11 cellular contexts compared by ENCODE assay signal in the genomic region with DNA sequence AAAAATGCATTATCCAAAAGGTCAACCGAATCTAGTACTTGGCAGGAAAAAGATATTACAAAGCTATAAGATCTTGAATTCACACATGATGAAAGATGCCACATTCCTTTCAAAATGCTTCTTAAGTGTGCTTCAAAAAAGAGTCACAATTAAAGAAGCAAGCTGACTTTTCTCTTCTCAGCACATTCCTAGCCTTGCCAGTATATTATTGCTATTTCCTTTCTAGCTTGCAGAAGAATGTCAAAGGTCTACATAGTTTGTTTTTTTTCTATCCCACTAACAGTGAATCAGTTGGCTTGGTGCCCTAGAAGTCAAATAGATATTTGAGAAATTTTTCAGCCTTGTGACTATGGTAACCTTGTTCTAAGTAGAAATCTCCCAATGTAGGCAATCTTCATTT. TPM values are rescaled to one million over a fixed set of nuclear protein-coding genes. Genes with fewer than 3 reads are reported as not detected.
A peak's percentile ranks its signal among the peaks of the same experiment; 100 is the strongest.
DNase-seq lines count a peak whose midpoint lies in the region; ATAC-seq and TF ChIP-seq lines count a peak whose summit lies in the region.
"Had no signal": no experiment of that assay in that cellular context is flagged by ENCODE, and none has a peak within 500 bp of the region (broad histone marks: within the 10 kb centered on the region; RNA-seq: fewer than 3 reads in every experiment).

No MANE protein-coding gene starts in this region.

- H3K4me1 ChIP-seq in GM23248 (ENCODE audit: insufficient read depth) (peaks cover 27% of the 10 kb centered on the region), skeletal muscle satellite cell (ENCODE audit: control insufficient read depth, insufficient read depth, low read length) (peaks cover 15% of the 10 kb centered on the region)

- H3K9me3 ChIP-seq in GM23248 (ENCODE audit: low read depth), result no peaks in the 10 kb centered on the region
- H3K9me3 ChIP-seq in skeletal muscle satellite cell (replicated peaks; ENCODE audit: low read length), result no peaks in the 10 kb centered on the region

- H3K9ac ChIP-seq in GM23248 (peak overlapping the region; percentile 33), skeletal muscle satellite cell (ENCODE audit: low read depth, low read length) (peak overlapping the region; percentile 32)

- 0 to 4% methylated on average over 1 of the region's 1 CpG for WGBS in GM23248 (ENCODE audit: low coverage in 1 of 2, low lambda C conversion rate in 2 of 2, missing lambda C conversion rate in 2 of 2), 2 experiments

- no peaks in the 10 kb centered on the region for H3K27me3 Mint-ChIP-seq in natural killer cell treated with Interleukin-12 subunit alpha and Interleukin-12 subunit beta and Interleukin-15 and Interleukin-18, amount 100 ng/mL, for 72 hours
- H3K27me3 Mint-ChIP-seq: activated CD4-positive, alpha-beta T cell treated with anti-CD3 and anti-CD28 coated beads for 36 hours had no signal

- H3F3A ChIP-seq in GM23248 (ENCODE audit: insufficient read depth), result peaks cover 18% of the 10 kb centered on the region

- H3K36me3 Mint-ChIP-seq in natural killer cell treated with Interleukin-12 subunit alpha and Interleukin-12 subunit beta and Interleukin-15 and Interleukin-18, amount 100 ng/mL, for 72 hours, result no peaks in the 10 kb centered on the region

- H3K27me3 ChIP-seq in GM23248 (replicated peaks; ENCODE audit: insufficient read depth) (no peaks in the 10 kb centered on the region), skeletal muscle satellite cell (ENCODE audit: control insufficient read depth, insufficient read depth, low read length) (peaks cover 37% of the 10 kb centered on the region)

- no peaks in the 10 kb centered on the region for H3K4me1 Mint-ChIP-seq in natural killer cell treated with Interleukin-12 subunit alpha and Interleukin-12 subunit beta and Interleukin-15 and Interleukin-18, amount 100 ng/mL, for 72 hours (ENCODE audit: low read depth in 2 of 2)
- H3K4me1 Mint-ChIP-seq: activated CD4-positive, alpha-beta T cell treated with anti-CD3 and anti-CD28 coated beads for 36 hours had no signal

- H3K4me3 Mint-ChIP-seq in natural killer cell treated with Interleukin-12 subunit alpha and Interleukin-12 subunit beta and Interleukin-15 and Interleukin-18, amount 100 ng/mL, for 72 hours, result no peak overlapping the region
- H3K4me3 Mint-ChIP-seq: activated CD4-positive, alpha-beta T cell treated with anti-CD3 and anti-CD28 coated beads for 36 hours had no signal

- H3K79me2 ChIP-seq in GM23248 (ENCODE audit: insufficient read depth), result no peaks in the 10 kb centered on the region

- H3K27ac Mint-ChIP-seq in natural killer cell treated with Interleukin-12 subunit alpha and Interleukin-12 subunit beta and Interleukin-15 and Interleukin-18, amount 100 ng/mL, for 72 hours, result no peak overlapping the region
- H3K27ac Mint-ChIP-seq: activated CD4-positive, alpha-beta T cell treated with anti-CD3 and anti-CD28 coated beads for 36 hours had no signal

- H3K36me3 ChIP-seq in GM23248 (ENCODE audit: low read depth) (no peaks in the 10 kb centered on the region), skeletal muscle satellite cell (ENCODE audit: insufficient read depth, low read length) (no peaks in the 10 kb centered on the region)

- in situ Hi-C loops in GM23248 (cut with MboI), result no loop called here

- no peaks in the 10 kb centered on the region for H4K20me1 ChIP-seq in GM23248 (ENCODE audit: insufficient read depth)

- H3K27ac ChIP-seq in GM23248, result peak overlapping the region; percentile 62
- H3K27ac ChIP-seq in VCaP, result peak overlapping the region; percentile 45

- H3K9me3 Mint-ChIP-seq in natural killer cell treated with Interleukin-12 subunit alpha and Interleukin-12 subunit beta and Interleukin-15 and Interleukin-18, amount 100 ng/mL, for 72 hours, result peaks cover 15% of the 10 kb centered on the region

- TF ChIP-seq CTCF in VCaP (conservative IDR thresholded peaks at IDR 0.05), result no peak

- H3K4me3 ChIP-seq in GM23248, result peak overlapping the region; percentile 41; the same call in 1 of the 2 replicates
- no peak overlapping the region for H3K4me3 ChIP-seq in skeletal muscle satellite cell (ENCODE audit: low read length)

- peak overlapping the region; percentile 76 for H3K4me2 ChIP-seq in GM23248 (ENCODE audit: unreplicated experiment)
- H3K4me2 ChIP-seq in skeletal muscle satellite cell (ENCODE audit: low read length), result peak overlapping the region; percentile 50

- no peaks in the 10 kb centered on the region for H3K9me2 ChIP-seq in GM23248 (ENCODE audit: insufficient read depth)

- no peak overlapping the region for H2AFZ ChIP-seq in GM23248

- DNase-seq in GM23248 (peak; percentile 96), glomerular endothelial cell (ENCODE audit: extremely low read depth, low read depth, low spot score) (peak; percentile 58), DMS153 treated with DMSO at 0.1 percent for 48 hours (lab: John Stamatoyannopoulos, UW; ENCODE audit: unreplicated experiment) (no peak), medulla oblongata (ENCODE audit: extremely low spot score) (no peak)
- DNase-seq in natural killer cell treated with Interleukin-12 subunit alpha and Interleukin-12 subunit beta and Interleukin-15 and Interleukin-18, amount 100 ng/mL, for 72 hours (ENCODE audit: low spot score), result no peak
- DNase-seq: activated CD4-positive, alpha-beta T cell treated with anti-CD3 and anti-CD28 coated beads for 36 hours; activated naive CD4-positive, alpha-beta T cell treated with anti-CD3 and anti-CD28 coated beads, Interleukin-2, amount 50 U/mL, for 16 hours; stimulated activated CD4-positive, alpha-beta T cell treated with anti-CD3 and anti-CD28 coated beads, Interleukin-2, amount 100 ng/mL, for 24 hours had no signal

- ATAC-seq in GM21515 (IDR thresholded peaks at IDR 0.05; ENCODE audit: unreplicated experiment), result no peak
- no peak for ATAC-seq in natural killer cell treated with Interleukin-12 subunit alpha and Interleukin-12 subunit beta and Interleukin-15 and Interleukin-18, amount 100 ng/mL, for 72 hours
- ATAC-seq: activated CD4-positive, alpha-beta T cell treated with anti-CD3 and anti-CD28 coated beads for 36 hours had no signal

RNA-seq across cellular contexts. Expression of a gene that starts 56.8 kb away (rescaled TPM):
- total RNA-seq in GM23248 (2014; rRNA removed; shearing (Covaris generic)), result 0.54 and 1.6 TPM in 2 replicates
- polyA plus RNA-seq in GM23248 (2016; fragmentation: Nextera tagmentation; extraction: Ambion mirVana), result 0.15 and 0.22 TPM in 2 replicates
- 1.4 and 2.8 TPM in 2 replicates for total RNA-seq in glomerular endothelial cell
- total RNA-seq in skeletal muscle satellite cell (2012; rRNA removed), result 1.3 and 2.2 TPM in 2 replicates
- not detected for total RNA-seq in natural killer cell treated with Interleukin-12 subunit alpha and Interleukin-12 subunit beta and Interleukin-15 and Interleukin-18, amount 100 ng/mL, for 72 hours
- total RNA-seq: activated CD4-positive, alpha-beta T cell treated with anti-CD3 and anti-CD28 coated beads for 36 hours had no signal

Comparison
In these comparisons a context has a peak if more than half of its experiments do, and no peak if none do; other contexts are left out.
1. DNase-seq: peak in GM23248 (single experiment) and glomerular endothelial cell (single experiment); none in DMS153 treated with DMSO at 0.1 percent for 48 hours (single experiment), medulla oblongata (single experiment) and natural killer cell treated with Interleukin-12 subunit alpha and Interleukin-12 subunit beta and Interleukin-15 and Interleukin-18, amount 100 ng/mL, for 72 hours (single experiment).